19 cellular contexts compared by ENCODE assay signal in the genomic region with DNA sequence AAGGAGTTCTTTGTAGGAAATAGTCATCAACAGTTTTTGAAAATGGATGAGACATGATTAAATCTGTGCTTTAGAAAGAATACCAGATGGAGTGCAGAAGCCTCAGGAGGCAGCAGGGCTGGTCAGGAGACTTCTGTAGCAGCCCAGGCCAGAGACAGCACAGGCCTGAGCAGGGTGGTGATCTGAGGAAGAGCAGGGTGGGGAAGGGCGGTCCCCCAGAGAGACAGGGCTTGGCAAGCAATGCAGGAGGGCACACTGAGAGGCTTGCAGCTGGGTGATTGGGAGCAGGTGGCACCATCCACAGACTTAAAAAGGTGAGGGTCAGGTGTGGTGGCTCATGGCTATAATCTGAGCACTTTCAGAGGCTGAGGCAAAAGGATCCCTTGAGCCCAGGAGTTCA. TPM values are rescaled to one million over a fixed set of nuclear protein-coding genes. Genes with fewer than 3 reads are reported as not detected.
DNase-seq lines count a peak whose midpoint lies in the region; ATAC-seq and TF ChIP-seq lines count a peak whose summit lies in the region.
"Had no signal": no experiment of that assay in that cellular context is flagged by ENCODE, and none has a peak within 500 bp of the region (broad histone marks: within the 10 kb centered on the region; RNA-seq: fewer than 3 reads in every experiment).

No MANE protein-coding gene starts in this region.

- no peak for DNase-seq in CD4-positive, CD25-positive, alpha-beta regulatory T cell
- DNase-seq in CD4-positive, alpha-beta T cell = no peak
- no peak for DNase-seq in activated naive CD4-positive, alpha-beta T cell treated with anti-CD3 and anti-CD28 coated beads for 36 hours
- no peak for DNase-seq in cerebellum (ENCODE audit: low spot score)
- DNase-seq in nucleus accumbens (lab: John Stamatoyannopoulos, UW) = no peak
- DNase-seq: ACHN, C1 segment of cervical spinal cord, DMS79 treated with DMSO at 0.1 percent for 48 hours, H7, NCI-H1417, NCI-H1930, NCI-H345, NCI-H524 treated with DMSO at 0.1 percent for 48 hours, PC-9, SIG-M5 had no signal

- no peaks in the 10 kb centered on the region for H3K9me3 ChIP-seq in CD4-positive, CD25-positive, alpha-beta regulatory T cell (ENCODE audit: control insufficient read depth in 2 of 2, low read length in 2 of 2)
- no peaks in the 10 kb centered on the region for H3K9me3 ChIP-seq in CD4-positive, alpha-beta T cell (ENCODE audit: control insufficient read depth, low read length)
- H3K9me3 ChIP-seq in parathyroid adenoma (ENCODE audit: control insufficient read depth, low read length) = no peaks in the 10 kb centered on the region

- intact Hi-C loops in CD4-positive, alpha-beta T cell (cut with DNase I, micrococcal nuclease) = no loop called here
- intact Hi-C loops in dendritic cell treated with granulocyte-macrophage colony-stimulating factor and Interleukin-4, amounts not matched to agents 40 ng/mL and 50 ng/mL, for 4 days (cut with micrococcal nuclease) = loop anchor here (10.0 kb wide), 1 partner anchor 137 kb away; no protein-coding TSS in a partner anchor
- intact Hi-C loops in activated naive CD4-positive, alpha-beta T cell treated with anti-CD3 and anti-CD28 coated beads for 36 hours (cut with micrococcal nuclease) = no loop called here

- no peaks in the 10 kb centered on the region for H3K27me3 ChIP-seq in CD4-positive, CD25-positive, alpha-beta regulatory T cell (ENCODE audit: control insufficient read depth, insufficient read depth, low read length)
- H3K27me3 ChIP-seq in CD4-positive, alpha-beta T cell (ENCODE audit: control insufficient read depth, insufficient read depth, low read length) = no peaks in the 10 kb centered on the region
- no peaks in the 10 kb centered on the region for H3K27me3 ChIP-seq in parathyroid adenoma (ENCODE audit: control insufficient read depth, insufficient read depth, low read length)

- H3K9ac ChIP-seq in parathyroid adenoma = no peak overlapping the region
- H3K9ac ChIP-seq: KMS-11 had no signal

- POLR2A ChIA-PET in CD4-positive, alpha-beta T cell (lab: Charles Lee) = no interaction called here

- H3K4me2 ChIP-seq in parathyroid adenoma (ENCODE audit: low read length) = no peak overlapping the region
- H3K4me2 ChIP-seq: KMS-11, PC-9 had no signal

- no peak for TF ChIP-seq CTCF in CD4-positive, alpha-beta T cell (IDR thresholded peaks at IDR 0.05)
- no peak for TF ChIP-seq CTCF in parathyroid adenoma (IDR thresholded peaks at IDR 0.05)

- CTCF ChIA-PET in CD4-positive, alpha-beta T cell (lab: Charles Lee) = no interaction called here
- CTCF ChIA-PET in activated naive CD4-positive, alpha-beta T cell treated with anti-CD3 and anti-CD28 coated beads for 36 hours (lab: Charles Lee) = no interaction called here

- H3K27ac ChIP-seq in CD4-positive, CD25-positive, alpha-beta regulatory T cell (ENCODE audit: insufficient read depth, low read length, poor library complexity, severe bottlenecking) = no peak overlapping the region
- H3K27ac ChIP-seq in CD4-positive, alpha-beta T cell (ENCODE audit: low read depth, low read length) = no peak overlapping the region
- H3K27ac ChIP-seq in parathyroid adenoma = no peak overlapping the region
- H3K27ac ChIP-seq: KMS-11, PC-9, RWPE1 had no signal

- H3K9me3 Mint-ChIP-seq in CD4-positive, CD25-positive, alpha-beta regulatory T cell = peaks cover 0 to 1% (median 0%) of the 10 kb centered on the region in 7 donors
- no peaks in the 10 kb centered on the region for H3K9me3 Mint-ChIP-seq in CD4-positive, alpha-beta T cell
- no peaks in the 10 kb centered on the region for H3K9me3 Mint-ChIP-seq in dendritic cell treated with granulocyte-macrophage colony-stimulating factor and Interleukin-4, amounts not matched to agents 40 ng/mL and 50 ng/mL, for 4 days
- H3K9me3 Mint-ChIP-seq in activated naive CD4-positive, alpha-beta T cell treated with anti-CD3 and anti-CD28 coated beads for 36 hours = no peaks in the 10 kb centered on the region

- H3K36me3 Mint-ChIP-seq in CD4-positive, CD25-positive, alpha-beta regulatory T cell = no peaks in the 10 kb centered on the region
- no peaks in the 10 kb centered on the region for H3K36me3 Mint-ChIP-seq in CD4-positive, alpha-beta T cell (ENCODE audit: low read depth)
- no peaks in the 10 kb centered on the region for H3K36me3 Mint-ChIP-seq in dendritic cell treated with granulocyte-macrophage colony-stimulating factor and Interleukin-4, amounts not matched to agents 40 ng/mL and 50 ng/mL, for 4 days (ENCODE audit: low read depth)
- no peaks in the 10 kb centered on the region for H3K36me3 Mint-ChIP-seq in activated naive CD4-positive, alpha-beta T cell treated with anti-CD3 and anti-CD28 coated beads for 36 hours (ENCODE audit: low read depth)

- H2AFZ ChIP-seq in parathyroid adenoma = peak overlapping the region; percentile 34
- H2AFZ ChIP-seq: PC-9 had no signal

- no peaks in the 10 kb centered on the region for H3K36me3 ChIP-seq in CD4-positive, CD25-positive, alpha-beta regulatory T cell (ENCODE audit: control insufficient read depth, insufficient read depth, low read length)
- no peaks in the 10 kb centered on the region for H3K36me3 ChIP-seq in parathyroid adenoma (ENCODE audit: control insufficient read depth, insufficient read depth, low read length)

- peaks cover 12% of the 10 kb centered on the region for H3K4me1 ChIP-seq in CD4-positive, CD25-positive, alpha-beta regulatory T cell (ENCODE audit: control insufficient read depth, insufficient read depth, low read length, poor library complexity, severe bottlenecking)
- peaks cover 18% of the 10 kb centered on the region for H3K4me1 ChIP-seq in parathyroid adenoma

- no peaks in the 10 kb centered on the region for H3K79me2 ChIP-seq in parathyroid adenoma

- peak overlapping the region in 2 of 3 donors; percentile 30 to 94 for H3K27ac Mint-ChIP-seq in CD4-positive, CD25-positive, alpha-beta regulatory T cell
- no peak overlapping the region for H3K27ac Mint-ChIP-seq in CD4-positive, alpha-beta T cell
- H3K27ac Mint-ChIP-seq in dendritic cell treated with granulocyte-macrophage colony-stimulating factor and Interleukin-4, amounts not matched to agents 40 ng/mL and 50 ng/mL, for 4 days = peak overlapping the region; percentile 62
- no peak overlapping the region for H3K27ac Mint-ChIP-seq in activated naive CD4-positive, alpha-beta T cell treated with anti-CD3 and anti-CD28 coated beads for 36 hours

- ATAC-seq in CD4-positive, CD25-positive, alpha-beta regulatory T cell (ENCODE audit: low read depth in 2 of 2) = no peak
- no peak for ATAC-seq in CD4-positive, alpha-beta T cell (ENCODE audit: poor library complexity)

- H3K4me1 Mint-ChIP-seq in CD4-positive, CD25-positive, alpha-beta regulatory T cell = peaks cover 4 to 14% (median 11%) of the 10 kb centered on the region in 4 donors
- H3K4me1 Mint-ChIP-seq in CD4-positive, alpha-beta T cell (ENCODE audit: low read depth) = peaks cover 9% of the 10 kb centered on the region
- peaks cover 38% of the 10 kb centered on the region for H3K4me1 Mint-ChIP-seq in dendritic cell treated with granulocyte-macrophage colony-stimulating factor and Interleukin-4, amounts not matched to agents 40 ng/mL and 50 ng/mL, for 4 days (ENCODE audit: low read depth)
- H3K4me1 Mint-ChIP-seq in activated naive CD4-positive, alpha-beta T cell treated with anti-CD3 and anti-CD28 coated beads for 36 hours (ENCODE audit: low read depth) = peaks cover 7% of the 10 kb centered on the region

- peak overlapping the region in 2 of 4 donors; percentile 65 to 79 for H3K4me3 Mint-ChIP-seq in CD4-positive, CD25-positive, alpha-beta regulatory T cell
- H3K4me3 Mint-ChIP-seq in CD4-positive, alpha-beta T cell = peak overlapping the region; percentile 8
- H3K4me3 Mint-ChIP-seq in dendritic cell treated with granulocyte-macrophage colony-stimulating factor and Interleukin-4, amounts not matched to agents 40 ng/mL and 50 ng/mL, for 4 days = no peak overlapping the region
- no peak overlapping the region for H3K4me3 Mint-ChIP-seq in activated naive CD4-positive, alpha-beta T cell treated with anti-CD3 and anti-CD28 coated beads for 36 hours

- no peak overlapping the region for H3K4me3 ChIP-seq in CD4-positive, CD25-positive, alpha-beta regulatory T cell (ENCODE audit: low read depth, low read length)
- no peak overlapping the region for H3K4me3 ChIP-seq in parathyroid adenoma (ENCODE audit: low read depth, low read length)
- H3K4me3 ChIP-seq: PC-9 had no signal

- peaks cover 5% of the 10 kb centered on the region for H3K27me3 Mint-ChIP-seq in CD4-positive, CD25-positive, alpha-beta regulatory T cell
- no peaks in the 10 kb centered on the region for H3K27me3 Mint-ChIP-seq in CD4-positive, alpha-beta T cell
- H3K27me3 Mint-ChIP-seq in dendritic cell treated with granulocyte-macrophage colony-stimulating factor and Interleukin-4, amounts not matched to agents 40 ng/mL and 50 ng/mL, for 4 days = peaks cover 30% of the 10 kb centered on the region
- H3K27me3 Mint-ChIP-seq in activated naive CD4-positive, alpha-beta T cell treated with anti-CD3 and anti-CD28 coated beads for 36 hours (ENCODE audit: low read depth) = no peaks in the 10 kb centered on the region

RNA-seq across cellular contexts. Expression of gene SMKR1, which starts 4.3 kb away (rescaled TPM):
- total RNA-seq in CD4-positive, CD25-positive, alpha-beta regulatory T cell = not detected
- polyA plus RNA-seq in CD4-positive, CD25-positive, alpha-beta regulatory T cell = 1 to 10 TPM in 2 of 4 donors, under 1 TPM in 1, not detected in 1; 0.26 to 3.6 (median 1.3) TPM
- under 1 TPM; 0.22 to 0.49 TPM for total RNA-seq in CD4-positive, alpha-beta T cell
- total RNA-seq in activated naive CD4-positive, alpha-beta T cell treated with anti-CD3 and anti-CD28 coated beads for 36 hours = 1 to 10 TPM in 1 of 2 experiments, under 1 TPM in 1; 0.99 to 1.2 TPM
- total RNA-seq in cerebellum = 2.2 TPM
- total RNA-seq: H7 had no signal

Comparison
In these comparisons a context has a peak if more than half of its experiments do, and no peak if none do; other contexts are left out.
1. H3K27ac Mint-ChIP-seq: peak in CD4-positive, CD25-positive, alpha-beta regulatory T cell (2 of 3) and dendritic cell treated with granulocyte-macrophage colony-stimulating factor and Interleukin-4, amounts not matched to agents 40 ng/mL and 50 ng/mL, for 4 days (single experiment); none in CD4-positive, alpha-beta T cell (single experiment) and activated naive CD4-positive, alpha-beta T cell treated with anti-CD3 and anti-CD28 coated beads for 36 hours (single experiment).